Comparison of ENCODE assay signal across 14 cellular contexts in genomic region chr2:145757503-145758290, GRCh38.
DNase-seq lines count a peak whose midpoint lies in the region; ATAC-seq and TF ChIP-seq lines count a peak whose summit lies in the region.
"Had no signal": no experiment of that assay in that cellular context is flagged by ENCODE, and none has a peak within 500 bp of the region (broad histone marks: within the 10 kb centered on the region; RNA-seq: fewer than 3 reads in every experiment).

No MANE protein-coding gene starts in this region.

- H3K27me3 ChIP-seq in DND-41 (ENCODE audit: insufficient read depth, low read length, poor library complexity): no peaks in the 10 kb centered on the region
- no peaks in the 10 kb centered on the region for H3K27me3 ChIP-seq in PC-9 (ENCODE audit: insufficient read depth, low read depth)
- H3K27me3 ChIP-seq in fibroblast of lung (ENCODE audit: control insufficient read depth, insufficient read depth, low read length): no peaks in the 10 kb centered on the region
- no peaks in the 10 kb centered on the region for H3K27me3 ChIP-seq in osteoblast (ENCODE audit: insufficient read depth, low read length)
- no peaks in the 10 kb centered on the region for H3K27me3 ChIP-seq in heart left ventricle

- DNase-seq in DND-41 (no peak), PC-9 (no peak), fibroblast of lung (ENCODE audit: low read depth in 2 of 2) (no peak), osteoblast (ENCODE audit: insufficient read length, low spot score, missing footprints) (no peak), coronary artery (ENCODE audit: low spot score) (no peak), heart left ventricle (no peak)
- DNase-seq: AML-193, GOT3, NCI-H1930, NCI-H2171, NCI-H446 treated with DMSO at 0.1 percent for 48 hours, NCI-H774, SIG-M5 had no signal

- CTCF ChIA-PET in PC-9 (lab: Charles Lee): no interaction called here

- no peak overlapping the region for H3K27ac ChIP-seq in DND-41 (ENCODE audit: low read length)
- H3K27ac ChIP-seq in PC-9: no peak overlapping the region
- no peak overlapping the region for H3K27ac ChIP-seq in fibroblast of lung (ENCODE audit: insufficient read depth, low read length)
- H3K27ac ChIP-seq in osteoblast (ENCODE audit: low read depth, low read length): no peak overlapping the region
- no peak overlapping the region for H3K27ac ChIP-seq in coronary artery
- no peak overlapping the region for H3K27ac ChIP-seq in heart left ventricle

- H3K36me3 ChIP-seq in DND-41 (ENCODE audit: insufficient read depth, low read length) (no peaks in the 10 kb centered on the region), PC-9 (ENCODE audit: low read depth) (no peaks in the 10 kb centered on the region), fibroblast of lung (ENCODE audit: control insufficient read depth, insufficient read depth, low read length) (no peaks in the 10 kb centered on the region), osteoblast (ENCODE audit: insufficient read depth, low read length) (no peaks in the 10 kb centered on the region), heart left ventricle (no peaks in the 10 kb centered on the region)

- no peak for TF ChIP-seq POLR2A in heart left ventricle (IDR thresholded peaks at IDR 0.05)

- intact Hi-C loops in PC-9 (cut with micrococcal nuclease; ENCODE audit: unreplicated experiment) (loop anchor here (10.0 kb wide), 1 partner anchor 557 kb away; no protein-coding TSS in a partner anchor), heart left ventricle (cut with DNase I) (loop anchor here in 3 of 10 donors (10.0 kb wide), 1 partner anchor 1233 kb away; the partner anchor contains the start of gene ZEB2 (in 3 of the 3))

- H3K4me1 ChIP-seq in DND-41 (ENCODE audit: insufficient read depth, low read length) (peaks cover 2% of the 10 kb centered on the region), PC-9 (replicated peaks; ENCODE audit: insufficient read depth) (no peaks in the 10 kb centered on the region), fibroblast of lung (ENCODE audit: control insufficient read depth, extremely low read depth, insufficient read depth, low read length) (no peaks in the 10 kb centered on the region), osteoblast (ENCODE audit: insufficient read depth, low read length) (peaks cover 16% of the 10 kb centered on the region), heart left ventricle (peaks cover 0 to 15% (median 4%) of the 10 kb centered on the region in 12 donors)

- H2AFZ ChIP-seq in DND-41 (ENCODE audit: low read depth, low read length) (peak overlapping the region; percentile 19), PC-9 (0 out of 2 replicates have a peak overlapping the region, but pooled peaks have one; percentile 66), fibroblast of lung (ENCODE audit: low read length) (peak overlapping the region; percentile 59), osteoblast (ENCODE audit: low read length) (peak overlapping the region; percentile 86)

- no peaks in the 10 kb centered on the region for H3K9me2 ChIP-seq in PC-9 (ENCODE audit: insufficient read depth)

- H3K4me2 ChIP-seq in DND-41 (ENCODE audit: insufficient read depth, low read length) (no peak overlapping the region), PC-9 (no peak overlapping the region), fibroblast of lung (ENCODE audit: extremely low read depth, insufficient read depth, low read length) (no peak overlapping the region), osteoblast (ENCODE audit: insufficient read depth, low read length) (peak overlapping the region; percentile 24)

- WGBS in heart left ventricle, 4 donors: 66 to 79% (median 69%) methylated on average over 3 of the region's 3 CpGs

- no peak for TF ChIP-seq CTCF in DND-41 (IDR thresholded peaks at IDR 0.05; ENCODE audit: borderline replicate concordance, extremely low read depth, low read length, poor library complexity, severe bottlenecking)
- no peak for TF ChIP-seq CTCF in PC-9 (conservative IDR thresholded peaks at IDR 0.05)
- TF ChIP-seq CTCF in fibroblast of lung (conservative IDR thresholded peaks at IDR 0.05 in 1 of 2, IDR thresholded peaks at IDR 0.05 in 1 of 2; ENCODE audit: low read depth in 1 of 2, low read length in 2 of 2): no peak
- TF ChIP-seq CTCF in osteoblast (IDR thresholded peaks at IDR 0.05; ENCODE audit: extremely low read depth, low read depth, low read length): no peak
- no peak for TF ChIP-seq CTCF in coronary artery (IDR thresholded peaks at IDR 0.05)
- TF ChIP-seq CTCF in heart left ventricle (IDR thresholded peaks at IDR 0.05): no peak

- H3K79me2 ChIP-seq in DND-41 (ENCODE audit: insufficient read depth, low read length) (no peaks in the 10 kb centered on the region), PC-9 (ENCODE audit: low read depth) (no peaks in the 10 kb centered on the region), fibroblast of lung (ENCODE audit: control insufficient read depth, insufficient read depth, low read length) (no peaks in the 10 kb centered on the region), osteoblast (ENCODE audit: insufficient read depth, low read length) (no peaks in the 10 kb centered on the region)

- POLR2A ChIA-PET in PC-9 (lab: Charles Lee; ENCODE audit: unreplicated experiment): no interaction called here

- no peaks in the 10 kb centered on the region for H4K20me1 ChIP-seq in DND-41 (ENCODE audit: insufficient read depth, low read length)
- H4K20me1 ChIP-seq in PC-9 (ENCODE audit: insufficient read depth): no peaks in the 10 kb centered on the region
- H4K20me1 ChIP-seq in fibroblast of lung (ENCODE audit: control insufficient read depth, extremely low read depth, insufficient read depth, low read length): no peaks in the 10 kb centered on the region
- H4K20me1 ChIP-seq in osteoblast (ENCODE audit: insufficient read depth, low read length): no peaks in the 10 kb centered on the region

- H3K9me3 ChIP-seq in DND-41 (ENCODE audit: insufficient read depth, low read length, severe bottlenecking): no peaks in the 10 kb centered on the region
- no peaks in the 10 kb centered on the region for H3K9me3 ChIP-seq in PC-9 (ENCODE audit: insufficient read depth, low read depth)
- no peaks in the 10 kb centered on the region for H3K9me3 ChIP-seq in fibroblast of lung (ENCODE audit: control insufficient read depth, insufficient read depth, low read depth, low read length)
- H3K9me3 ChIP-seq in osteoblast (ENCODE audit: low read depth, low read length): no peaks in the 10 kb centered on the region
- H3K9me3 ChIP-seq in heart left ventricle: no peaks in the 10 kb centered on the region

- H3F3A ChIP-seq in PC-9 (ENCODE audit: insufficient read depth, low read depth): no peaks in the 10 kb centered on the region

- BruUV-seq in PC-9 (replicated peaks; lab: Mats Ljungman, UMichigan): no TSS peak

- no peak overlapping the region for H3K4me3 ChIP-seq in DND-41 (ENCODE audit: low read depth in 1 of 2, low read length in 2 of 2)
- H3K4me3 ChIP-seq in PC-9: no peak overlapping the region
- no peak overlapping the region for H3K4me3 ChIP-seq in fibroblast of lung (replicated peaks in 1 of 4; ENCODE audit: control extremely low read depth in 1 of 4, insufficient read depth in 1 of 4, low read depth in 3 of 4, low read length in 4 of 4)
- H3K4me3 ChIP-seq in osteoblast (ENCODE audit: insufficient read depth, low read length): no peak overlapping the region
- no peak overlapping the region for H3K4me3 ChIP-seq in coronary artery
- no peak overlapping the region for H3K4me3 ChIP-seq in heart left ventricle

- 0 out of 3 replicates have a peak, but pooled peaks have one; percentile 35 for ATAC-seq in DND-41 (ENCODE audit: insufficient read depth, low read depth)
- no peak for ATAC-seq in GM18517 (IDR thresholded peaks at IDR 0.05; ENCODE audit: unreplicated experiment)
- ATAC-seq in heart left ventricle: no peak

- H3K9ac ChIP-seq in DND-41 (ENCODE audit: low read depth, low read length) (no peak overlapping the region), fibroblast of lung (ENCODE audit: insufficient read depth, low read length) (no peak overlapping the region)

Comparison
In these comparisons a context has a peak if more than half of its experiments do, and no peak if none do; other contexts are left out.
1. H2AFZ ChIP-seq: peak in every context shown above with its lines; median percentile 86 in osteoblast; 66 in PC-9; 59 in fibroblast of lung; 19 in DND-41.